ENCODE assay signal across 2 cellular contexts in the genomic region with DNA sequence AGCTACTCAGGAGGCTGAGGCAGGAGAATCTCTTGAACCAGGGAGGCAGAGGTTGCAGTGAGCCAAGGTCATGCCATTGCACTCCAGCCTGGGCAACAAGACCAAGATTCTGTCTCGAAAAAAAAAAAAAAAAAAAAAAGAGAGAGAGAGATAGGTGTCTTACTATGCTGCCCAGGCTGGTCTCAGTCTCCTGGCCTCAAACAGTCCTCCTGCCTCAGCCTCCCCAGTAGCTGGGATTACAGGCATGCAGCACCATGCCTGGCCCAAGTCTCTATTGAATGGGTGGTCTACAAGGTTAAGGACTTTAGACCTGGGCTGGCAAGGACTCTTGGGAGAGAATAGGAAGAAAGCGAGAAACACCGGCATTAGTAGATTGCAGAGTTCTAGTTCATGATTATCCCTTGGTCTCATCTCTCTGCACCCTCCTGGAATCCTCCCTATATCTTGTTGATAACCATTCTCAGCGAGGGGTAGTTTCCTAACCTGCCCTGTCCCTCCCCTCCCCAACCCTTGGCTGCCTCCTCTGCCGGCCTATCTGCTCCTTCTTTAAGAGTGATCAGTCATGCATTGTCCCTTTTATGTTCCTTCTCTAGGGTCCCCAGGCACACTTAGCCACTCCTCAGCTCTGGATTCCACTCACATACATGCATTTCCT.
A peak's percentile ranks its signal among the peaks of the same experiment; 100 is the strongest.
TF ChIP-seq lines count a peak whose summit lies in the region.

No MANE protein-coding gene starts in this region.

TF ChIP-seq in IMR-90, 13 proteins besides CTCF, POLR2A, EP300 and RAD21:
- TF ChIP-seq MXI1 (IDR thresholded peaks at IDR 0.05; ENCODE audit: borderline replicate concordance, low read depth, low read length) (no peak), CHD1 (IDR thresholded peaks at IDR 0.05; ENCODE audit: low read depth, low read length) (no peak), SMC3 (IDR thresholded peaks at IDR 0.05; ENCODE audit: low read depth, low read length) (no peak), MAZ (IDR thresholded peaks at IDR 0.05; ENCODE audit: borderline replicate concordance, low read depth, low read length) (no peak), NFE2L2 (IDR thresholded peaks at IDR 0.05; ENCODE audit: low read depth, low read length) (no peak), FOS (IDR thresholded peaks at IDR 0.05; ENCODE audit: low read depth, low read length) (no peak), RFX5 (IDR thresholded peaks at IDR 0.05; ENCODE audit: low read depth, low read length) (no peak), BHLHE40 (IDR thresholded peaks at IDR 0.05; ENCODE audit: low read depth, low read length) (no peak), CEBPB (IDR thresholded peaks at IDR 0.05; ENCODE audit: low read depth, low read length) (no peak), RCOR1 (IDR thresholded peaks at IDR 0.05; ENCODE audit: insufficient replicate concordance, low read length) (no peak), MAFK (IDR thresholded peaks at IDR 0.05; ENCODE audit: low read depth, low read length) (no peak)
- TF ChIP-seq, protein P1, sequence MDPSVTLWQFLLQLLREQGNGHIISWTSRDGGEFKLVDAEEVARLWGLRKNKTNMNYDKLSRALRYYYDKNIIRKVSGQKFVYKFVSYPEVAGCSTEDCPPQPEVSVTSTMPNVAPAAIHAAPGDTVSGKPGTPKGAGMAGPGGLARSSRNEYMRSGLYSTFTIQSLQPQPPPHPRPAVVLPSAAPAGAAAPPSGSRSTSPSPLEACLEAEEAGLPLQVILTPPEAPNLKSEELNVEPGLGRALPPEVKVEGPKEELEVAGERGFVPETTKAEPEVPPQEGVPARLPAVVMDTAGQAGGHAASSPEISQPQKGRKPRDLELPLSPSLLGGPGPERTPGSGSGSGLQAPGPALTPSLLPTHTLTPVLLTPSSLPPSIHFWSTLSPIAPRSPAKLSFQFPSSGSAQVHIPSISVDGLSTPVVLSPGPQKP (IDR thresholded peaks at IDR 0.05; ENCODE audit: borderline replicate concordance, low read depth, low read length) = no peak
- TF ChIP-seq, protein P2, sequence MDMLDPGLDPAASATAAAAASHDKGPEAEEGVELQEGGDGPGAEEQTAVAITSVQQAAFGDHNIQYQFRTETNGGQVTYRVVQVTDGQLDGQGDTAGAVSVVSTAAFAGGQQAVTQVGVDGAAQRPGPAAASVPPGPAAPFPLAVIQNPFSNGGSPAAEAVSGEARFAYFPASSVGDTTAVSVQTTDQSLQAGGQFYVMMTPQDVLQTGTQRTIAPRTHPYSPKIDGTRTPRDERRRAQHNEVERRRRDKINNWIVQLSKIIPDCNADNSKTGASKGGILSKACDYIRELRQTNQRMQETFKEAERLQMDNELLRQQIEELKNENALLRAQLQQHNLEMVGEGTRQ (IDR thresholded peaks at IDR 0.05; ENCODE audit: low read depth, low read length) = no peak

TF ChIP-seq in K562, 482 proteins besides CTCF, POLR2A, EP300 and RAD21:
- TF ChIP-seq ZNF121 (CRISPR knock-in tag; conservative IDR thresholded peaks at IDR 0.05) (peak; percentile 65), RBM25 (IDR thresholded peaks at IDR 0.05; ENCODE audit: low read depth, low read length, severe bottlenecking) (peak; percentile 19), CREM (IDR thresholded peaks at IDR 0.05; ENCODE audit: low read depth) (no peak)
